ENCODE assay signal across 18 cellular contexts in genomic region chr5:163916856-163917255, GRCh38.
DNase-seq lines count a peak whose midpoint lies in the region; ATAC-seq lines count a peak whose summit lies in the region.
"Had no signal": no experiment of that assay in that cellular context is flagged by ENCODE, and none has a peak within 500 bp of the region (broad histone marks: within the 10 kb centered on the region; RNA-seq: fewer than 3 reads in every experiment).

No MANE protein-coding gene starts in this region.

- no peaks in the 10 kb centered on the region for H4K20me1 ChIP-seq in BLaER1 treated with 17β-estradiol and CSF1 and Interleukin-3, amounts not matched to agents 10 nM and 100 nM
- no peaks in the 10 kb centered on the region; the same call in 1 of the 2 replicates for H4K20me1 ChIP-seq in Karpas-422 (ENCODE audit: insufficient read depth, low read depth, low read length)

- peak overlapping the region in 6 of 10 experiments; percentile 1 to 38 (median 17); a peak in 5 of 20 replicates for H3K4me3 ChIP-seq in BLaER1 treated with 17β-estradiol and CSF1 and Interleukin-3, amounts not matched to agents 10 nM and 100 nM
- H3K4me3 ChIP-seq in Karpas-422 (ENCODE audit: low read length), result no peak overlapping the region
- H3K4me3 ChIP-seq: neural progenitor cell, right atrium auricular region had no signal

- no peaks in the 10 kb centered on the region for H3K79me2 ChIP-seq in Karpas-422 (ENCODE audit: low read length)

- H3K9me3 Mint-ChIP-seq in naive B cell, result peaks cover 14 to 48% (median 40%) of the 10 kb centered on the region in 7 donors

- H3K4me1 Mint-ChIP-seq in naive B cell, result peaks cover 67 to 84% (median 80%) of the 10 kb centered on the region in 3 donors

- DNase-seq in Karpas-422 (no peak), amniotic epithelial cell (ENCODE audit: low read depth) (peak; percentile 51), naive B cell (no peak), HuH-7 (ENCODE audit: low spot score) (no peak), NCI-H2171 treated with DMSO at 0.1 percent for 48 hours (lab: John Stamatoyannopoulos, UW) (no peak), left colon (no peak)
- DNase-seq: activated CD4-positive, alpha-beta T cell treated with anti-CD3 and anti-CD28 coated beads for 1 hour; activated naive CD4-positive, alpha-beta T cell treated with Interleukin-2 at 50 U/mL for 16 hours; cortex of kidney; NCI-H1048; NCI-H2107; stimulated activated CD4-positive, alpha-beta T cell treated with anti-CD3 and anti-CD28 coated beads, Interleukin-1b, Interleukin-23, amount 100 ng/mL, for 48 hours had no signal

- H3K4me3 Mint-ChIP-seq in naive B cell, result peak overlapping the region in 7 of 8 donors; percentile 82 to 95 (median 88)
- H3K4me3 Mint-ChIP-seq: neural progenitor cell; T-helper 2 cell treated with Interferon-gamma antibody and Interleukin-4, amounts not matched to agents 5 μg/mL and 100 μg/mL, for 36 hours had no signal

- peaks cover 41 to 49% (median 46%) of the 10 kb centered on the region in 11 experiments for H3K9me3 ChIP-seq in BLaER1 treated with 17β-estradiol and CSF1 and Interleukin-3, amounts not matched to agents 10 nM and 100 nM (replicated peaks in 1 of 11)
- H3K9me3 ChIP-seq in Karpas-422 (ENCODE audit: low read length), result no peaks in the 10 kb centered on the region; the same call in 1 of the 2 replicates
- H3K9me3 ChIP-seq: right atrium auricular region had no signal

- H3K27me3 ChIP-seq in BLaER1 treated with 17β-estradiol and CSF1 and Interleukin-3, amounts not matched to agents 10 nM and 100 nM, result no peaks in the 10 kb centered on the region
- H3K27me3 ChIP-seq in Karpas-422 (ENCODE audit: low read length), result no peaks in the 10 kb centered on the region
- H3K27me3 ChIP-seq: neural progenitor cell, right atrium auricular region had no signal

- H3K36me3 ChIP-seq in BLaER1 treated with 17β-estradiol and CSF1 and Interleukin-3, amounts not matched to agents 10 nM and 100 nM, result peaks cover 0 to 17% (median 3%) of the 10 kb centered on the region in 11 experiments; a peak in 8 of 22 replicates
- no peaks in the 10 kb centered on the region for H3K36me3 ChIP-seq in Karpas-422 (ENCODE audit: insufficient read depth, low read length)
- H3K36me3 ChIP-seq: neural progenitor cell, right atrium auricular region had no signal

- H3K9me2 ChIP-seq in Karpas-422 (replicated peaks; ENCODE audit: insufficient read depth, low read length), result no peaks in the 10 kb centered on the region

- no peak overlapping the region for H2AFZ ChIP-seq in Karpas-422 (ENCODE audit: low read length)

- H3K4me1 ChIP-seq in BLaER1 treated with 17β-estradiol and CSF1 and Interleukin-3, amounts not matched to agents 10 nM and 100 nM, result peaks cover 46 to 61% (median 53%) of the 10 kb centered on the region in 10 experiments
- H3K4me1 ChIP-seq in Karpas-422 (ENCODE audit: low read length), result peaks cover 36% of the 10 kb centered on the region
- H3K4me1 ChIP-seq: neural progenitor cell, right atrium auricular region had no signal

- H3K27ac ChIP-seq in BLaER1 treated with 17β-estradiol and CSF1 and Interleukin-3, amounts not matched to agents 10 nM and 100 nM, result peak overlapping the region; percentile 94 to 100 (median 99)
- H3K27ac ChIP-seq in Karpas-422 (ENCODE audit: low read length), result no peak overlapping the region
- H3K27ac ChIP-seq: epithelial cell of prostate, neural progenitor cell, right atrium auricular region had no signal

- H3K27me3 Mint-ChIP-seq in naive B cell, result no peaks in the 10 kb centered on the region

- peaks cover 6 to 44% of the 10 kb centered on the region in 2 donors for H3K36me3 Mint-ChIP-seq in naive B cell

- ATAC-seq in naive B cell (ENCODE audit: low read depth in 2 of 2), result no peak
- no peak for ATAC-seq in HG03520 (IDR thresholded peaks at IDR 0.05; ENCODE audit: unreplicated experiment)
- no peak for ATAC-seq in left colon

- H3K27ac Mint-ChIP-seq in naive B cell, result peak overlapping the region; percentile 100
- H3K27ac Mint-ChIP-seq: neural progenitor cell had no signal

- H3K4me2 ChIP-seq in BLaER1 treated with 17β-estradiol and CSF1 and Interleukin-3, amounts not matched to agents 10 nM and 100 nM, result peak overlapping the region; percentile 69 to 93 (median 85)
- peak overlapping the region; percentile 67 for H3K4me2 ChIP-seq in Karpas-422 (ENCODE audit: low read depth, low read length, poor library complexity, severe bottlenecking)
- H3K4me2 ChIP-seq: neural progenitor cell had no signal

- H3K9ac ChIP-seq in BLaER1 treated with 17β-estradiol and CSF1 and Interleukin-3, amounts not matched to agents 10 nM and 100 nM, result peak overlapping the region; percentile 85 to 98 (median 91); a peak in 21 of 22 replicates
- no peak overlapping the region for H3K9ac ChIP-seq in Karpas-422 (ENCODE audit: low read length)
- H3K9ac ChIP-seq: neural progenitor cell had no signal

- intact Hi-C loops in left colon (cut with DNase I, micrococcal nuclease), result no loop called here
